9 cellular contexts compared by ENCODE assay signal in the genomic region with DNA sequence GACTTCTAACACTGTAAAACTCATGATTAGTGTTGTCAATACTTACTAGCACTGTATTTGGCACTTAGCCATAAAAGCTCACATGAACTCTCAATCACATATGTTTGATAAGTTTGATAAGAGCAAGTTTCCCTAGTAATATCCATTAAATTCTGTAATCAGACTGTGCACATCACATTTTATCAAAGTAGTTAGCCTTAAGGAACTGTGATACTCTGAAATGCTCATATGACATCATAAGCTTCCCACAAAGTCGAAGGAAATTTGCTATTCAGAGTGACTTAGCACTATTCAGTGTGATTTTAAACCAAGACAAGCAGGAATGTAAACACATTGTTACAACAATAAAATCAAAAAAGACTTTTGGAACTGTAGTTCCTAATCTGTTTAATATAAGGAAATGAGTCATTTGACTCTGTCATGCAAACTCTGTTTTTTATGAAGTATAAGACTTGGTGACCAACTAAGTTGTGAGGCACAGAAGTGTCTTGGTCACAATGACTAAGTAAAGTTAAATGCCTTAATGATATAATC. TPM values are rescaled to one million over a fixed set of nuclear protein-coding genes. Genes with fewer than 3 reads are reported as not detected.
A peak's percentile ranks its signal among the peaks of the same experiment; 100 is the strongest.
DNase-seq lines count a peak whose midpoint lies in the region; ATAC-seq and TF ChIP-seq lines count a peak whose summit lies in the region.
"Had no signal": no experiment of that assay in that cellular context is flagged by ENCODE, and none has a peak within 500 bp of the region (broad histone marks: within the 10 kb centered on the region; RNA-seq: fewer than 3 reads in every experiment).

No MANE protein-coding gene starts in this region.

- H3K79me2 ChIP-seq in PC-9 (ENCODE audit: low read depth) = peaks cover 87% of the 10 kb centered on the region

- CTCF ChIA-PET in AG04449 (lab: Yijun Ruan, JAX) (interaction anchor here (1.0 to 1.3 kb wide), 2 partner anchors 286 to 446 kb away, joined by 3 to 6 read pairs; no protein-coding TSS in a partner anchor), PC-9 (lab: Charles Lee) (no interaction called here)

- ATAC-seq in GM19468 (IDR thresholded peaks at IDR 0.05; ENCODE audit: extremely low read depth, unreplicated experiment) = peak; percentile 38

- POLR2A ChIA-PET in AG04449 (lab: Yijun Ruan, JAX) (no interaction called here), PC-9 (lab: Charles Lee; ENCODE audit: unreplicated experiment) (interaction anchor here (0.7 kb wide), 1 partner anchor 320 kb away, joined by 10 read pairs; no protein-coding TSS in a partner anchor)

- peak; percentile 78 for DNase-seq in AG04449 (ENCODE audit: low read depth, low spot score)
- DNase-seq in PC-9 = peak in 1 of 2 experiments; percentile 95
- peak; percentile 96 for DNase-seq in fibroblast of pulmonary artery (ENCODE audit: low read depth)
- no peak for DNase-seq in adrenal gland
- no peak for DNase-seq in head of caudate nucleus
- DNase-seq in UCSD-AML1 (lab: John Stamatoyannopoulos, UW; ENCODE audit: unreplicated experiment) = no peak
- no peak for DNase-seq in NK-92 treated with Interleukin-12 subunit alpha and Interleukin-12 subunit beta, amount 100 ng/mL, for 24 hours (lab: John Stamatoyannopoulos, UW)
- DNase-seq: NCI-H2171 had no signal

- H3K27ac ChIP-seq in PC-9 = peak overlapping the region; percentile 100
- H3K27ac ChIP-seq in adrenal gland = no peak overlapping the region

- no peak for TF ChIP-seq POLR2A in adrenal gland (IDR thresholded peaks at IDR 0.05)

- H3K4me3 ChIP-seq in AG04449 (ENCODE audit: low read depth, low read length) = no peak overlapping the region
- peak overlapping the region; percentile 53; the same call in 1 of the 2 replicates for H3K4me3 ChIP-seq in PC-9
- H3K4me3 ChIP-seq in fibroblast of pulmonary artery (replicated peaks; ENCODE audit: low read depth, low read length) = no peak overlapping the region
- no peak overlapping the region for H3K4me3 ChIP-seq in adrenal gland

- no peaks in the 10 kb centered on the region for H3K27me3 ChIP-seq in PC-9 (ENCODE audit: insufficient read depth, low read depth)
- H3K27me3 ChIP-seq in adrenal gland = no peaks in the 10 kb centered on the region

- no peak overlapping the region for H2AFZ ChIP-seq in PC-9

- 0 out of 2 replicates have a peak, but pooled peaks cover 6% of the 10 kb centered on the region for H3K9me2 ChIP-seq in PC-9 (ENCODE audit: insufficient read depth)

- no peaks in the 10 kb centered on the region; the same call in 1 of the 2 replicates for H4K20me1 ChIP-seq in PC-9 (ENCODE audit: insufficient read depth)

- H3K4me1 ChIP-seq in PC-9 (replicated peaks; ENCODE audit: insufficient read depth) (peaks cover 52% of the 10 kb centered on the region), adrenal gland (replicated peaks in 1 of 2) (peaks cover 0 to 5% of the 10 kb centered on the region in 2 donors)

- H3K9me3 ChIP-seq in PC-9 (ENCODE audit: insufficient read depth, low read depth) = no peaks in the 10 kb centered on the region
- H3K9me3 ChIP-seq in adrenal gland (replicated peaks in 1 of 3) = no peaks in the 10 kb centered on the region

- peak overlapping the region; percentile 77 for H3K4me2 ChIP-seq in PC-9

- TF ChIP-seq CTCF in AG04449 (IDR thresholded peaks at IDR 0.05; ENCODE audit: insufficient read depth, low read length, missing control alignments) (no peak), PC-9 (conservative IDR thresholded peaks at IDR 0.05) (no peak), fibroblast of pulmonary artery (IDR thresholded peaks at IDR 0.05; ENCODE audit: low read length, missing control alignments) (no peak), adrenal gland (IDR thresholded peaks at IDR 0.05) (no peak)

- H3K36me3 ChIP-seq in PC-9 (ENCODE audit: low read depth) (peaks cover 72% of the 10 kb centered on the region), adrenal gland (replicated peaks in 1 of 2) (no peaks in the 10 kb centered on the region)

- BruUV-seq in PC-9 (replicated peaks; lab: Mats Ljungman, UMichigan) = no TSS peak

- H3F3A ChIP-seq in PC-9 (ENCODE audit: insufficient read depth, low read depth) = peaks cover 33% of the 10 kb centered on the region

- 46 to 71% (median 62%) methylated on average over 1 of the region's 1 CpG for WGBS in adrenal gland, 4 donors

- intact Hi-C loops in PC-9 (cut with micrococcal nuclease; ENCODE audit: unreplicated experiment) (loop anchor here (2.0 to 5.0 kb wide), 3 partner anchors 37 to 662 kb away; no protein-coding TSS in a partner anchor), adrenal gland (cut with DNase I) (no loop called here), head of caudate nucleus (cut with DNase I) (no loop called here)

RNA-seq across cellular contexts. Expression of gene SLC7A11, which starts 6.7 kb away (rescaled TPM):
- total RNA-seq in PC-9 (2021) (110 and 187 TPM in 2 replicates), adrenal gland (under 1 TPM; 0.03 to 0.35 (median 0.15) TPM)
- polyA plus RNA-seq in adrenal gland = under 1 TPM in 2 of 3 donors, not detected in 1; 0.03 to 0.07 TPM

Comparison
In these comparisons a context has a peak if more than half of its experiments do, and no peak if none do; other contexts are left out.
1. DNase-seq: peak in AG04449 (single experiment) and fibroblast of pulmonary artery (single experiment); none in adrenal gland (0 of 7), head of caudate nucleus (0 of 42), UCSD-AML1 (single experiment) and NK-92 treated with Interleukin-12 subunit alpha and Interleukin-12 subunit beta, amount 100 ng/mL, for 24 hours (single experiment).
2. RNA of gene SLC7A11, which starts 6.7 kb away (total RNA-seq): 110 to 187 TPM in PC-9; 0.03 to 0.35 TPM in adrenal gland; every median in the first group is over 10 times any median in the second.